Comparison of ENCODE assay signal across 15 cellular contexts in genomic region chr13:39941236-39941635, GRCh38.
DNase-seq lines count a peak whose midpoint lies in the region; ATAC-seq and TF ChIP-seq lines count a peak whose summit lies in the region.
"Had no signal": no experiment of that assay in that cellular context is flagged by ENCODE, and none has a peak within 500 bp of the region (broad histone marks: within the 10 kb centered on the region; RNA-seq: fewer than 3 reads in every experiment).

No MANE protein-coding gene starts in this region.

- H3F3A ChIP-seq in GM23338 (replicated peaks; ENCODE audit: low read depth) (no peaks in the 10 kb centered on the region), PC-9 (ENCODE audit: insufficient read depth, low read depth) (no peaks in the 10 kb centered on the region)

- H3K27me3 ChIP-seq in GM23338 (ENCODE audit: insufficient read depth) = no peaks in the 10 kb centered on the region
- H3K27me3 ChIP-seq in PC-9 (ENCODE audit: insufficient read depth, low read depth) = no peaks in the 10 kb centered on the region
- no peaks in the 10 kb centered on the region for H3K27me3 ChIP-seq in neuron (ENCODE audit: insufficient read depth, low read length)
- no peaks in the 10 kb centered on the region for H3K27me3 ChIP-seq in vagina
- no peaks in the 10 kb centered on the region for H3K27me3 ChIP-seq in upper lobe of right lung
- H3K27me3 ChIP-seq: BLaER1 had no signal

- H3K4me1 Mint-ChIP-seq in GM23338 = peaks cover 15% of the 10 kb centered on the region

- peaks cover 7% of the 10 kb centered on the region for H3K27me3 Mint-ChIP-seq in GM23338 (ENCODE audit: insufficient read depth, low read depth, poor library complexity)

- H3K4me2 ChIP-seq in GM23338 = no peak overlapping the region
- H3K4me2 ChIP-seq in PC-9 = no peak overlapping the region
- H3K4me2 ChIP-seq: BLaER1 had no signal

- no TSS peak for BruUV-seq in PC-9 (replicated peaks; lab: Mats Ljungman, UMichigan)

- H4K20me1 ChIP-seq in GM23338 (replicated peaks; ENCODE audit: insufficient read depth) (no peaks in the 10 kb centered on the region), PC-9 (ENCODE audit: insufficient read depth) (no peaks in the 10 kb centered on the region)
- H4K20me1 ChIP-seq: BLaER1 had no signal

- H3K9me2 ChIP-seq in GM23338 (ENCODE audit: insufficient read depth) (0 out of 2 replicates have a peak, but pooled peaks cover 4% of the 10 kb centered on the region), PC-9 (ENCODE audit: insufficient read depth) (no peaks in the 10 kb centered on the region)

- H2AFZ ChIP-seq in GM23338 (no peak overlapping the region), PC-9 (0 out of 2 replicates have a peak overlapping the region, but pooled peaks have one; percentile 13), neuron (ENCODE audit: low read depth, low read length) (peak overlapping the region; percentile 39)

- H3K27ac ChIP-seq in GM23338 (ENCODE audit: low read depth) = no peak overlapping the region
- no peak overlapping the region for H3K27ac ChIP-seq in PC-9
- no peak overlapping the region for H3K27ac ChIP-seq in vagina
- no peak overlapping the region for H3K27ac ChIP-seq in upper lobe of right lung
- no peak overlapping the region for H3K27ac ChIP-seq in coronary artery
- H3K27ac ChIP-seq: BLaER1 had no signal

- H3K9me3 Mint-ChIP-seq in GM23338 = no peaks in the 10 kb centered on the region; the same call in 2 of the 3 replicates
- H3K9me3 Mint-ChIP-seq: CD8-positive, alpha-beta memory T cell had no signal

- ATAC-seq in GM23338 (peak; percentile 75), HG03095 (IDR thresholded peaks at IDR 0.05; ENCODE audit: unreplicated experiment) (no peak), upper lobe of right lung (no peak)

- H3K4me3 Mint-ChIP-seq in GM23338 = no peak overlapping the region
- H3K4me3 Mint-ChIP-seq: CD8-positive, alpha-beta memory T cell had no signal

- H3K36me3 Mint-ChIP-seq in GM23338 (ENCODE audit: low read depth) = no peaks in the 10 kb centered on the region

- TF ChIP-seq CTCF in GM23338 (conservative IDR thresholded peaks at IDR 0.05; ENCODE audit: low read depth in 2 of 2) (no peak), PC-9 (conservative IDR thresholded peaks at IDR 0.05) (no peak), vagina (IDR thresholded peaks at IDR 0.05) (no peak), upper lobe of right lung (IDR thresholded peaks at IDR 0.05) (no peak), coronary artery (IDR thresholded peaks at IDR 0.05) (no peak)

- H3K4me3 ChIP-seq in GM23338 (no peak overlapping the region), PC-9 (no peak overlapping the region), neuron (ENCODE audit: low read length) (no peak overlapping the region), vagina (no peak overlapping the region), upper lobe of right lung (no peak overlapping the region), coronary artery (no peak overlapping the region)
- H3K4me3 ChIP-seq: BLaER1 had no signal

- intact Hi-C loops in PC-9 (cut with micrococcal nuclease; ENCODE audit: unreplicated experiment) (loop anchor here (5.0 kb wide), 3 partner anchors 154 to 831 kb away; partner anchors contain the start of genes FOXO1 and MRPS31), vagina (cut with DNase I) (loop anchor here (10.0 kb wide), 1 partner anchor 744 kb away; no protein-coding TSS in a partner anchor), upper lobe of right lung (cut with DNase I) (no loop called here)

- H3K27ac Mint-ChIP-seq in GM23338 = no peak overlapping the region

- DNase-seq in GM23338 (ENCODE audit: low spot score) (peak; percentile 39), PC-9 (no peak), iPS-NIHi11 (ENCODE audit: low spot score) (peak; percentile 35), vagina (ENCODE audit: extremely low spot score in 2 of 2) (no peak), upper lobe of right lung (no peak), coronary artery (ENCODE audit: low spot score) (no peak)
- DNase-seq: 8988T; AML-193; Caco-2; CD8-positive, alpha-beta memory T cell; DND-41; GDM1 had no signal

- H3K36me3 ChIP-seq in GM23338 (ENCODE audit: insufficient read depth) (no peaks in the 10 kb centered on the region), PC-9 (ENCODE audit: low read depth) (no peaks in the 10 kb centered on the region), neuron (ENCODE audit: insufficient read depth, low read length) (no peaks in the 10 kb centered on the region), vagina (no peaks in the 10 kb centered on the region), upper lobe of right lung (no peaks in the 10 kb centered on the region)
- H3K36me3 ChIP-seq: BLaER1 had no signal

- H3K79me2 ChIP-seq in GM23338 (replicated peaks; ENCODE audit: insufficient read depth) (no peaks in the 10 kb centered on the region), PC-9 (ENCODE audit: low read depth) (no peaks in the 10 kb centered on the region)

- H3K9me3 ChIP-seq in PC-9 (ENCODE audit: insufficient read depth, low read depth) (no peaks in the 10 kb centered on the region), neuron (ENCODE audit: low read length) (no peaks in the 10 kb centered on the region), vagina (no peaks in the 10 kb centered on the region), upper lobe of right lung (no peaks in the 10 kb centered on the region)
- H3K9me3 ChIP-seq: BLaER1, Caco-2 had no signal

- POLR2A ChIA-PET in PC-9 (lab: Charles Lee; ENCODE audit: unreplicated experiment) = no interaction called here

- CTCF ChIA-PET in PC-9 (lab: Charles Lee) = interaction anchor here (0.6 kb wide), 1 partner anchor 270 kb away, joined by 7 read pairs; no protein-coding TSS in a partner anchor

- H3K4me1 ChIP-seq in GM23338 (ENCODE audit: insufficient read depth) (peaks cover 4% of the 10 kb centered on the region), PC-9 (replicated peaks; ENCODE audit: insufficient read depth) (no peaks in the 10 kb centered on the region), neuron (ENCODE audit: insufficient read depth, low read length) (peaks cover 8% of the 10 kb centered on the region), vagina (peaks cover 5% of the 10 kb centered on the region), upper lobe of right lung (no peaks in the 10 kb centered on the region)
- H3K4me1 ChIP-seq: BLaER1, Caco-2 had no signal

- TF ChIP-seq POLR2A in vagina (IDR thresholded peaks at IDR 0.05) = no peak

TF ChIP-seq in GM23338, 12 proteins besides CTCF, POLR2A, EP300 and RAD21 (continues in another document):
- TF ChIP-seq REST (IDR thresholded peaks at IDR 0.05; ENCODE audit: unreplicated experiment) (no peak), ZNF114 (CRISPR knock-in tag; IDR thresholded peaks at IDR 0.05) (no peak), JUNB (IDR thresholded peaks at IDR 0.05; ENCODE audit: unreplicated experiment) (no peak), ETS1 (IDR thresholded peaks at IDR 0.05) (no peak), EZH2 (IDR thresholded peaks at IDR 0.05; ENCODE audit: low read depth, unreplicated experiment) (no peak), POLR2AphosphoS5 (IDR thresholded peaks at IDR 0.05; ENCODE audit: low read depth) (no peak), CREB1 (CRISPR knock-in tag; IDR thresholded peaks at IDR 0.05; ENCODE audit: low read depth) (no peak)

Comparison
In these comparisons a context has a peak if more than half of its experiments do, and no peak if none do; other contexts are left out.
1. DNase-seq: peak in GM23338 (single experiment) and iPS-NIHi11 (single experiment); none in PC-9 (0 of 2), vagina (0 of 2), upper lobe of right lung (single experiment) and coronary artery (single experiment).